Comparison of ENCODE assay signal across 1 cellular context in the genomic region with DNA sequence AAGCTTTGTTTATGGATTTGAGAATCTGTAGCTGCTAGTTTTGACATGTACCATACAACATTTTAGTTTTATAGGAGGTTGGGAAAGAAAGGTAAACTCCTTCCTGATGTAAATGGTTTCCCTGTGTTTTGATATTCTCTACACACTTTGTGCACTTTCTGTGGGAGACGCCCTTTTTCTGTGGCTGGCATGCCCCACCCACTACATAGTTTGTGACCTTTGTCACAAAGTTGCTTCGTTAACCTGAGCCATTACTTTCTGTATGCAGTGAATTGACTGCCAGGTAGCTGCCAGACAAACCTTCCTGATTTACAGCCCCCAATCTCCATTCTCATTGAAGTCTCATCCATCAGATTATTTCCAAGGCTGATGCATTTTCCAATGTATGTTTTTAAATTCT.
TF ChIP-seq lines count a peak whose summit lies in the region.

No MANE protein-coding gene starts in this region.

TF ChIP-seq in GM23338, 12 proteins besides CTCF, POLR2A, EP300 and RAD21:
- TF ChIP-seq, protein P1, sequence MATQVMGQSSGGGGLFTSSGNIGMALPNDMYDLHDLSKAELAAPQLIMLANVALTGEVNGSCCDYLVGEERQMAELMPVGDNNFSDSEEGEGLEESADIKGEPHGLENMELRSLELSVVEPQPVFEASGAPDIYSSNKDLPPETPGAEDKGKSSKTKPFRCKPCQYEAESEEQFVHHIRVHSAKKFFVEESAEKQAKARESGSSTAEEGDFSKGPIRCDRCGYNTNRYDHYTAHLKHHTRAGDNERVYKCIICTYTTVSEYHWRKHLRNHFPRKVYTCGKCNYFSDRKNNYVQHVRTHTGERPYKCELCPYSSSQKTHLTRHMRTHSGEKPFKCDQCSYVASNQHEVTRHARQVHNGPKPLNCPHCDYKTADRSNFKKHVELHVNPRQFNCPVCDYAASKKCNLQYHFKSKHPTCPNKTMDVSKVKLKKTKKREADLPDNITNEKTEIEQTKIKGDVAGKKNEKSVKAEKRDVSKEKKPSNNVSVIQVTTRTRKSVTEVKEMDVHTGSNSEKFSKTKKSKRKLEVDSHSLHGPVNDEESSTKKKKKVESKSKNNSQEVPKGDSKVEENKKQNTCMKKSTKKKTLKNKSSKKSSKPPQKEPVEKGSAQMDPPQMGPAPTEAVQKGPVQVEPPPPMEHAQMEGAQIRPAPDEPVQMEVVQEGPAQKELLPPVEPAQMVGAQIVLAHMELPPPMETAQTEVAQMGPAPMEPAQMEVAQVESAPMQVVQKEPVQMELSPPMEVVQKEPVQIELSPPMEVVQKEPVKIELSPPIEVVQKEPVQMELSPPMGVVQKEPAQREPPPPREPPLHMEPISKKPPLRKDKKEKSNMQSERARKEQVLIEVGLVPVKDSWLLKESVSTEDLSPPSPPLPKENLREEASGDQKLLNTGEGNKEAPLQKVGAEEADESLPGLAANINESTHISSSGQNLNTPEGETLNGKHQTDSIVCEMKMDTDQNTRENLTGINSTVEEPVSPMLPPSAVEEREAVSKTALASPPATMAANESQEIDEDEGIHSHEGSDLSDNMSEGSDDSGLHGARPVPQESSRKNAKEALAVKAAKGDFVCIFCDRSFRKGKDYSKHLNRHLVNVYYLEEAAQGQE (IDR thresholded peaks at IDR 0.05; ENCODE audit: unreplicated experiment): no peak
- TF ChIP-seq, protein P2, sequence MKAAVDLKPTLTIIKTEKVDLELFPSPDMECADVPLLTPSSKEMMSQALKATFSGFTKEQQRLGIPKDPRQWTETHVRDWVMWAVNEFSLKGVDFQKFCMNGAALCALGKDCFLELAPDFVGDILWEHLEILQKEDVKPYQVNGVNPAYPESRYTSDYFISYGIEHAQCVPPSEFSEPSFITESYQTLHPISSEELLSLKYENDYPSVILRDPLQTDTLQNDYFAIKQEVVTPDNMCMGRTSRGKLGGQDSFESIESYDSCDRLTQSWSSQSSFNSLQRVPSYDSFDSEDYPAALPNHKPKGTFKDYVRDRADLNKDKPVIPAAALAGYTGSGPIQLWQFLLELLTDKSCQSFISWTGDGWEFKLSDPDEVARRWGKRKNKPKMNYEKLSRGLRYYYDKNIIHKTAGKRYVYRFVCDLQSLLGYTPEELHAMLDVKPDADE (IDR thresholded peaks at IDR 0.05): no peak
- TF ChIP-seq EZH2phosphoT487 (IDR thresholded peaks at IDR 0.05; ENCODE audit: unreplicated experiment) (no peak), ZNF114 (CRISPR knock-in tag; IDR thresholded peaks at IDR 0.05) (no peak), STAT1 (IDR thresholded peaks at IDR 0.05; ENCODE audit: unreplicated experiment) (no peak), CREB1 (CRISPR knock-in tag; IDR thresholded peaks at IDR 0.05; ENCODE audit: low read depth) (no peak), ZNF331 (CRISPR knock-in tag; IDR thresholded peaks at IDR 0.05; ENCODE audit: low read depth) (no peak), JUNB (IDR thresholded peaks at IDR 0.05; ENCODE audit: unreplicated experiment) (no peak), EZH2 (IDR thresholded peaks at IDR 0.05; ENCODE audit: low read depth, unreplicated experiment) (no peak), POLR2AphosphoS5 (IDR thresholded peaks at IDR 0.05; ENCODE audit: low read depth) (no peak), ZNF462 (CRISPR knock-in tag; IDR thresholded peaks at IDR 0.05) (no peak), NANOG (IDR thresholded peaks at IDR 0.05; ENCODE audit: borderline replicate concordance) (no peak)
TF ChIP-seq in GM23338: peak in this region for 0.
